In genomic region chr3:5607581-5607980, GRCh38 we compare ENCODE assay signal across 18 cellular contexts.
"Had no signal": no experiment of that assay in that cellular context is flagged by ENCODE, and none has a peak within 500 bp of the region (broad histone marks: within the 10 kb centered on the region; RNA-seq: fewer than 3 reads in every experiment).

No MANE protein-coding gene starts in this region.

- H3K9me3 ChIP-seq: gastrocnemius medialis, psoas muscle had no signal

- H3K27ac ChIP-seq: gastrocnemius medialis, left ventricle myocardium inferior, psoas muscle, spleen, transverse colon had no signal

- ATAC-seq: gastrocnemius medialis; natural killer cell treated with Interleukin-12 subunit alpha and Interleukin-12 subunit beta and Interleukin-15 and Interleukin-18, amount 100 ng/mL, for 72 hours; psoas muscle; sciatic nerve; stimulated activated memory B cell treated with anti-CD40 and anti-IgM and Interleukin-4, amounts not matched to agents 10 μg/mL and 1 μg/mL and 100 μg/mL, for 72 hours had no signal

- H3K4me1 ChIP-seq: gastrocnemius medialis, left ventricle myocardium inferior, psoas muscle, spleen, transverse colon had no signal

- H3K27me3 ChIP-seq: gastrocnemius medialis, spleen, transverse colon had no signal

- H3K36me3 ChIP-seq: gastrocnemius medialis, left ventricle myocardium inferior, spleen, transverse colon had no signal

- H3K4me3 ChIP-seq: gastrocnemius medialis, left ventricle myocardium inferior, psoas muscle, spleen, transverse colon had no signal

- DNase-seq: activated CD4-positive, alpha-beta T cell treated with anti-CD3 and anti-CD28 coated beads for 48 hours; activated CD8-positive, alpha-beta memory T cell treated with anti-CD3 and anti-CD28 coated beads for 24 hours; activated naive CD4-positive, alpha-beta T cell treated with anti-CD3 and anti-CD28 coated beads, Interleukin-2, amount 10 ng/mL, durations not matched to agents 7 days and 5 days; activated T-cell treated with anti-CD3 and anti-CD28 coated beads for 4 hours; caudate nucleus; cortex of kidney; effector memory CD4-positive, alpha-beta T cell; gastrocnemius medialis; kidney; left ventricle myocardium inferior; nucleus accumbens; psoas muscle; spleen; stimulated activated CD4-positive, alpha-beta T cell treated with anti-CD3 and anti-CD28 coated beads, Interleukin-1b, Interleukin-23, amount 100 ng/mL, for 48 hours; transverse colon had no signal
